Comparison of ENCODE assay signal across 8 cellular contexts in the genomic region with DNA sequence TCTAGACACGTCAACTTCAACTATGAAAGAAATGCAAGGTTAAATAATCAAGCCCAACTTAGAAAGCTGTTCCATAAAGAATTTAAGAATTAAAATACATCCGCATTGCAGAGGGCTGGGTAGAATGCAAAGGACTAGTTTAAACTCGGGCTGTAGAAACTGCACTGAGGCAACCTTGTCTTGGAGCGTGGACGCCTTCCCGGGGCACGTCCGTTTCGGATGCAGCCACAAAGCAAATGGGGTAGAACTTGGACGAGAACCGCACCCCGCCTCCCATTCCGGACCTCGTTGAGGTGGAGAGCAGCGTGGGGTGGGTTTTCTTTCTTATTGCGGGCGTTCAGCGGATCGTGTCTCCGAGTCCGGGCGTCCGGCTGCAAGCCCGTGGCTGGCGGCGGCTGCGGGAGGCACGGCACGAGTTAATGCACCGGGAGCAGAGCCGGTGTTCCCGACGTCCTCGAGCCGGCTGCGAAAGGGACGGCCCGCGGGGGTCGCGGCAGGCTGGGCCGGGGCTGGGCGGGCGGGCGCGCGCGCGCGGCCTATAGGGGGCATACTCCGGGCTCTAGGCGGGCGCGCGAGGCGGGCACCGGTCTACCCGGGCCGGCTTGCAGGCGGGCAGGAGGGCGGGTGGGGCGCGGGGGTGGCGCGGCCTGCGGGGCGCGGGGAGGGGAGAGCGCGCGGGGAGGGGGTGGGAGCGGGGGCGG. TPM values are rescaled to one million over a fixed set of nuclear protein-coding genes. Genes with fewer than 3 reads are reported as not detected.
DNase-seq lines count a peak whose midpoint lies in the region; TF ChIP-seq lines count a peak whose summit lies in the region.

No MANE protein-coding gene starts in this region.

- H2BK12ac ChIP-seq in H9 (ENCODE audit: insufficient read length, low read depth, low read length) = no peak overlapping the region

- peak; percentile 40; the same call in 2 of the 3 replicates for TF ChIP-seq CTCF in H9 (conservative IDR thresholded peaks at IDR 0.05)

- H3K9ac ChIP-seq in H9 (ENCODE audit: extremely low read depth, insufficient read length, low read length) = peak overlapping the region; percentile 97

- no peak overlapping the region for H3K27ac ChIP-seq in H9 (ENCODE audit: insufficient read length, low read depth, low read length)
- peak overlapping the region; percentile 80 for H3K27ac ChIP-seq in effector memory CD4-positive, alpha-beta T cell (ENCODE audit: insufficient read depth, low read length, poor library complexity, severe bottlenecking)
- H3K27ac ChIP-seq in mesodermal cell (ENCODE audit: low read depth, low read length, severe bottlenecking) = peak overlapping the region; percentile 88

- H3K56ac ChIP-seq in H9 (ENCODE audit: insufficient read length, low read depth, low read length) = no peak overlapping the region

- peaks cover 17% of the 10 kb centered on the region for H3K23me2 ChIP-seq in H9 (ENCODE audit: insufficient read length, low read depth, low read length, poor library complexity, severe bottlenecking)

- H3K27me3 ChIP-seq in H9 (ENCODE audit: insufficient read depth, low read length) = no peaks in the 10 kb centered on the region
- no peaks in the 10 kb centered on the region for H3K27me3 ChIP-seq in effector memory CD4-positive, alpha-beta T cell (replicated peaks; ENCODE audit: control insufficient read depth, insufficient read depth, low read length, poor library complexity, severe bottlenecking)

- H2BK15ac ChIP-seq in H9 (ENCODE audit: low read depth, low read length) = no peak overlapping the region

- peak overlapping the region; percentile 79 for H2BK5ac ChIP-seq in H9 (ENCODE audit: insufficient read length, low read length)

- DNase-seq in DMS53 treated with DMSO at 0.1 percent for 48 hours (lab: John Stamatoyannopoulos, UW; ENCODE audit: unreplicated experiment) = peak; percentile 16
- peak; percentile 57 for DNase-seq in H9
- DNase-seq in NCI-H146 treated with DMSO at 0.1 percent for 48 hours (lab: John Stamatoyannopoulos, UW; ENCODE audit: unreplicated experiment) = peak; percentile 34
- peak; percentile 66 for DNase-seq in activated CD4-positive, alpha-beta memory T cell treated with anti-CD3 and anti-CD28 coated beads, Interleukin-2, amount 10 ng/mL, durations not matched to agents 7 days and 5 days
- peak in 1 of 3 donors; percentile 18 for DNase-seq in effector memory CD4-positive, alpha-beta T cell
- peak; percentile 37 for DNase-seq in stimulated activated CD8-positive, alpha-beta memory T cell treated with anti-CD3 and anti-CD28 coated beads, Interleukin-15, amount 100 ng/mL, for 24 hours (ENCODE audit: low read depth)
- no peak for DNase-seq in NCI-H128 (lab: John Stamatoyannopoulos, UW; ENCODE audit: unreplicated experiment)

- H3K4me3 Mint-ChIP-seq in H9 = peak overlapping the region; percentile 97 to 99
- peak overlapping the region; percentile 98 for H3K4me3 Mint-ChIP-seq in activated CD4-positive, alpha-beta memory T cell treated with anti-CD3 and anti-CD28 coated beads, Interleukin-2, amount 10 ng/mL, durations not matched to agents 7 days and 5 days

- no peak overlapping the region for H4K8ac ChIP-seq in H9 (replicated peaks; ENCODE audit: insufficient read length, low read depth, low read length)

- peak overlapping the region; percentile 82 for H3K14ac ChIP-seq in H9 (ENCODE audit: insufficient read depth, low read length)

- no peak overlapping the region for H2AK5ac ChIP-seq in H9 (ENCODE audit: insufficient read length, low read length)

- no peak overlapping the region for H2BK120ac ChIP-seq in H9 (ENCODE audit: low read depth, low read length, poor library complexity, severe bottlenecking)

- H3K36me3 ChIP-seq in effector memory CD4-positive, alpha-beta T cell (ENCODE audit: control insufficient read depth, insufficient read depth, low read length) = no peaks in the 10 kb centered on the region
- no peaks in the 10 kb centered on the region for H3K36me3 ChIP-seq in mesodermal cell (ENCODE audit: control insufficient read depth, insufficient read depth, low read length)

- H3K4ac ChIP-seq in H9 (ENCODE audit: low read depth, low read length) = no peak overlapping the region

- no CpG with 5 or more reads among the region's 73 CpGs for WGBS in H9 (ENCODE audit: extremely low coverage, insufficient read length, low lambda C conversion rate)
- WGBS in mesodermal cell (ENCODE audit: insufficient coverage in 2 of 2), 2 experiments = 0% methylated on average over 22 to 37 of the region's 73 CpGs

- POLR2A ChIA-PET in activated CD4-positive, alpha-beta memory T cell treated with anti-CD3 and anti-CD28 coated beads, Interleukin-2, amount 10 ng/mL, durations not matched to agents 7 days and 5 days (lab: Charles Lee) = interaction anchor here (0.6 to 2.7 kb wide), 12 partner anchors 52 to 941 kb away, joined by 3 to 14 read pairs (median 3); no protein-coding TSS in a partner anchor

- H3K27me3 Mint-ChIP-seq in H9 (ENCODE audit: low read depth) = no peaks in the 10 kb centered on the region
- no peaks in the 10 kb centered on the region for H3K27me3 Mint-ChIP-seq in activated CD4-positive, alpha-beta memory T cell treated with anti-CD3 and anti-CD28 coated beads, Interleukin-2, amount 10 ng/mL, durations not matched to agents 7 days and 5 days

- H3K9me3 Mint-ChIP-seq in H9 = peaks cover 4 to 14% of the 10 kb centered on the region in 2 experiments
- H3K9me3 Mint-ChIP-seq in activated CD4-positive, alpha-beta memory T cell treated with anti-CD3 and anti-CD28 coated beads, Interleukin-2, amount 10 ng/mL, durations not matched to agents 7 days and 5 days = no peaks in the 10 kb centered on the region

- no peak overlapping the region for H2BK20ac ChIP-seq in H9 (ENCODE audit: low read depth, low read length, poor library complexity, severe bottlenecking)

- peaks cover 19 to 38% (median 30%) of the 10 kb centered on the region in 3 experiments for H3K36me3 Mint-ChIP-seq in H9 (ENCODE audit: insufficient read depth in 1 of 3, low read depth in 3 of 3)
- H3K36me3 Mint-ChIP-seq in activated CD4-positive, alpha-beta memory T cell treated with anti-CD3 and anti-CD28 coated beads, Interleukin-2, amount 10 ng/mL, durations not matched to agents 7 days and 5 days (ENCODE audit: low read depth) = peaks cover 23% of the 10 kb centered on the region

- H3K27ac Mint-ChIP-seq in H9 = peak overlapping the region; percentile 95 to 99 (median 99)
- peak overlapping the region; percentile 96 for H3K27ac Mint-ChIP-seq in activated CD4-positive, alpha-beta memory T cell treated with anti-CD3 and anti-CD28 coated beads, Interleukin-2, amount 10 ng/mL, durations not matched to agents 7 days and 5 days

- peaks cover 56% of the 10 kb centered on the region in 2 experiments for H3K4me1 Mint-ChIP-seq in H9
- peaks cover 44% of the 10 kb centered on the region for H3K4me1 Mint-ChIP-seq in activated CD4-positive, alpha-beta memory T cell treated with anti-CD3 and anti-CD28 coated beads, Interleukin-2, amount 10 ng/mL, durations not matched to agents 7 days and 5 days

- H4K20me1 ChIP-seq in H9 (ENCODE audit: control insufficient read depth, insufficient read depth, insufficient read length) = peaks cover 3% of the 10 kb centered on the region

- peak overlapping the region; percentile 100 for H3K4me3 ChIP-seq in effector memory CD4-positive, alpha-beta T cell (ENCODE audit: insufficient read depth, low read depth, low read length, poor library complexity, severe bottlenecking)
- H3K4me3 ChIP-seq in mesodermal cell (ENCODE audit: extremely low read depth, insufficient read depth, low read length, poor library complexity, severe bottlenecking) = peak overlapping the region; percentile 72

- H3K79me1 ChIP-seq in H9 (ENCODE audit: insufficient read depth, low read depth, low read length, poor library complexity, severe bottlenecking) = no peaks in the 10 kb centered on the region

- peak overlapping the region; percentile 72 for H3K18ac ChIP-seq in H9 (ENCODE audit: insufficient read length, low read depth, low read length)

- H3K4me1 ChIP-seq in H9 (ENCODE audit: insufficient read depth, low read length) (peaks cover 2% of the 10 kb centered on the region; the same call in 1 of the 2 replicates), mesodermal cell (ENCODE audit: control insufficient read depth, insufficient read depth, low read length, poor library complexity, severe bottlenecking) (peaks cover 12% of the 10 kb centered on the region)
- peaks cover 17% of the 10 kb centered on the region for H3K4me1 ChIP-seq in effector memory CD4-positive, alpha-beta T cell (ENCODE audit: control insufficient read depth, insufficient read depth, low read length, poor library complexity, severe bottlenecking)

- H3T11ph ChIP-seq in H9 (ENCODE audit: low read length) = no peak overlapping the region

- H3K4me2 ChIP-seq in H9 (ENCODE audit: insufficient read depth, insufficient read length, low read length) = peak overlapping the region; percentile 81

- no peak overlapping the region for H4K91ac ChIP-seq in H9 (ENCODE audit: insufficient read length, low read depth, low read length)

- H3K79me2 ChIP-seq in H9 (ENCODE audit: insufficient read depth, low read length) = peaks cover 60% of the 10 kb centered on the region

- no peak overlapping the region for H2AFZ ChIP-seq in H9 (ENCODE audit: low read length)

- H4K5ac ChIP-seq in H9 (ENCODE audit: insufficient read length, low read depth, low read length) = no peak overlapping the region

- CTCF ChIA-PET in activated CD4-positive, alpha-beta memory T cell treated with anti-CD3 and anti-CD28 coated beads, Interleukin-2, amount 10 ng/mL, durations not matched to agents 7 days and 5 days (lab: Charles Lee) = interaction anchor here (0.9 to 1.9 kb wide), 2 partner anchors 194 to 216 kb away, joined by 3 to 6 read pairs; no protein-coding TSS in a partner anchor

- H3K23ac ChIP-seq in H9 (ENCODE audit: insufficient read length, low read depth, low read length) = no peak overlapping the region

- H3K9me3 ChIP-seq in H9 (ENCODE audit: control insufficient read depth, low read depth, low read length) (no peaks in the 10 kb centered on the region), mesodermal cell (ENCODE audit: control insufficient read depth, low read length) (no peaks in the 10 kb centered on the region)
- H3K9me3 ChIP-seq in effector memory CD4-positive, alpha-beta T cell (ENCODE audit: control insufficient read depth, low read length) = no peaks in the 10 kb centered on the region

RNA-seq across cellular contexts. Expression of a gene that starts 2.0 kb away (rescaled TPM):
- 174 and 181 TPM in 2 replicates for total RNA-seq in H9 (2021)
- total RNA-seq in activated CD4-positive, alpha-beta memory T cell treated with anti-CD3 and anti-CD28 coated beads, Interleukin-2, amount 10 ng/mL, durations not matched to agents 7 days and 5 days = 10 to 100 TPM; 28.4 to 29.7 TPM
- polyA plus RNA-seq in mesodermal cell (2013, experiment 1 of 2) = 32.9 TPM
- 28.8 TPM for polyA plus RNA-seq in mesodermal cell (2013, experiment 2 of 2)
